ENCODE assay signal across 13 cellular contexts in the genomic region with DNA sequence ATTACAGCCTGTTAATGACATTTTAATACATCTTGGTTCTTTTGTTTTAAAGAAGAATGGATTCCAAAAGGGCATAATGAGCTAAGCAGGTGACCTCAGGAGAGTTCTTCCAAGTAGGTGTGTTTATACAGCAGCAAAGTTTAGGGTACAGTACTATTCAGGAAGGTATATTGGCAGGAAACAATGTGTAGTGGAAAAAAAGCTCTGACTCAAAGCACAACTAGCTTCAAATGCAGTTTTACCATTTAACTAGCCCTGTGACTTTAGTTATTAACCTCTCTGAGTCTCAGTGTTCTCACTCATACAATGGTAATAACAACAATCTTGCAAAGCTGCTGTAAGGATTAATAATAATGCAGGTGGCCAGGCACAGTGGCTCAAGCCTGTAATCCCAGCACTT. TPM values are rescaled to one million over a fixed set of nuclear protein-coding genes. Genes with fewer than 3 reads are reported as not detected.
A peak's percentile ranks its signal among the peaks of the same experiment; 100 is the strongest.
DNase-seq lines count a peak whose midpoint lies in the region; ATAC-seq and TF ChIP-seq lines count a peak whose summit lies in the region.
"Had no signal": no experiment of that assay in that cellular context is flagged by ENCODE, and none has a peak within 500 bp of the region (broad histone marks: within the 10 kb centered on the region; RNA-seq: fewer than 3 reads in every experiment).

No MANE protein-coding gene starts in this region.

- in situ Hi-C loops in gastrocnemius medialis (cut with MboI; ENCODE audit: low sequenced_read_pairs in 4 of 4) = loop anchor here in 3 of 4 donors (10.0 to 25.0 kb wide), 5 partner anchors 107 to 257 kb away; no protein-coding TSS in a partner anchor

- CTCF ChIA-PET in GM10248 (lab: Yijun Ruan, JAX) (interaction anchor here (0.8 to 3.2 kb wide), 25 partner anchors 9 to 278 kb away, joined by 3 to 28 read pairs (median 5); partner anchors contain the start of genes CDKN2C and FAF1), T-cell (lab: Charles Lee) (interaction anchor here (0.6 to 3.5 kb wide), 18 partner anchors 8 to 893 kb away, joined by 3 to 62 read pairs (median 4); partner anchors contain the start of genes CDKN2C (in 1 of the 2) and FAF1 (in 1 of the 2))

- intact Hi-C loops in gastrocnemius medialis (cut with DNase I; ENCODE audit: low total_unique reads) = no loop called here

- H3K27ac ChIP-seq in gastrocnemius medialis = no peak overlapping the region
- H3K27ac ChIP-seq: right atrium auricular region, thyroid gland had no signal

- peaks cover 3 to 7% of the 10 kb centered on the region in 2 donors for H3K4me1 ChIP-seq in gastrocnemius medialis

- H3K9me3 ChIP-seq in gastrocnemius medialis = no peaks in the 10 kb centered on the region
- H3K9me3 ChIP-seq: right atrium auricular region, thyroid gland had no signal

- H3K27ac Mint-ChIP-seq in mesothelial cell of epicardium = no peak overlapping the region
- H3K27ac Mint-ChIP-seq in T-cell = no peak overlapping the region

- DNase-seq in GM10248 (ENCODE audit: extremely low spot score) (peak; percentile 35), M059J (ENCODE audit: low read depth) (peak; percentile 3), gastrocnemius medialis (no peak), mesothelial cell of epicardium (ENCODE audit: low spot score in 2 of 2, unreplicated experiment in 2 of 2) (no peak), T-cell (no peak)
- DNase-seq: activated B cell treated with CpG ODN at 0.5 μM for 24 hours, caudate nucleus, DND-41, thyroid gland had no signal

- no peaks in the 10 kb centered on the region for H3K36me3 ChIP-seq in gastrocnemius medialis
- H3K36me3 ChIP-seq: right atrium auricular region, thyroid gland had no signal

- peak; percentile 66 for ATAC-seq in GM18907 (IDR thresholded peaks at IDR 0.05; ENCODE audit: unreplicated experiment)
- peak; percentile 85 for ATAC-seq in HG02759 (IDR thresholded peaks at IDR 0.05; ENCODE audit: unreplicated experiment)
- ATAC-seq in HG03521 (IDR thresholded peaks at IDR 0.05; ENCODE audit: unreplicated experiment) = no peak
- no peak for ATAC-seq in gastrocnemius medialis
- no peak for ATAC-seq in T-cell (replicated peaks in 1 of 4)

- peaks cover 19% of the 10 kb centered on the region for H3K9me3 Mint-ChIP-seq in mesothelial cell of epicardium
- H3K9me3 Mint-ChIP-seq in T-cell = no peaks in the 10 kb centered on the region

- POLR2A ChIA-PET in GM10248 (lab: Yijun Ruan, JAX) (interaction anchor here (1.0 kb wide), 1 partner anchor 30 kb away, joined by 5 read pairs; no protein-coding TSS in a partner anchor), T-cell (lab: Charles Lee) (interaction anchor here in 1 of 2 donors (0.6 kb wide), 1 partner anchor 427 kb away, joined by 4 read pairs; no protein-coding TSS in a partner anchor)

- peaks cover 19% of the 10 kb centered on the region for H3K36me3 Mint-ChIP-seq in mesothelial cell of epicardium
- peaks cover 17% of the 10 kb centered on the region for H3K36me3 Mint-ChIP-seq in T-cell

- no peaks in the 10 kb centered on the region for H3K27me3 ChIP-seq in gastrocnemius medialis
- H3K27me3 ChIP-seq: right atrium auricular region, thyroid gland had no signal

- H3K27me3 Mint-ChIP-seq in mesothelial cell of epicardium (ENCODE audit: low read depth) = no peaks in the 10 kb centered on the region
- H3K27me3 Mint-ChIP-seq in T-cell = no peaks in the 10 kb centered on the region
- H3K27me3 Mint-ChIP-seq: activated B cell treated with CpG ODN at 0.5 μM for 24 hours had no signal

- H3K4me1 Mint-ChIP-seq in mesothelial cell of epicardium (no peaks in the 10 kb centered on the region), T-cell (peaks cover 34 to 42% (median 41%) of the 10 kb centered on the region in 3 donors)

- TF ChIP-seq POLR2A in gastrocnemius medialis (IDR thresholded peaks at IDR 0.05) = no peak

- TF ChIP-seq CTCF in GM10248 (IDR thresholded peaks at IDR 0.05; ENCODE audit: control extremely low read depth, extremely low read depth, low read depth, missing control alignments) = no peak
- TF ChIP-seq CTCF in gastrocnemius medialis (IDR thresholded peaks at IDR 0.05 in 4 of 5, conservative IDR thresholded peaks at IDR 0.05 in 1 of 5) = no peak
- TF ChIP-seq CTCF in mesothelial cell of epicardium (IDR thresholded peaks at IDR 0.05; ENCODE audit: unreplicated experiment) = no peak

- H3K4me3 ChIP-seq in gastrocnemius medialis = no peak overlapping the region
- H3K4me3 ChIP-seq: right atrium auricular region, thyroid gland had no signal

- H3K4me3 Mint-ChIP-seq in mesothelial cell of epicardium (no peak overlapping the region), T-cell (no peak overlapping the region)
- H3K4me3 Mint-ChIP-seq: activated B cell treated with CpG ODN at 0.5 μM for 24 hours had no signal

RNA-seq across cellular contexts. Expression of gene FAF1, which starts 29.9 kb away (rescaled TPM):
- total RNA-seq in M059J (2014; rRNA removed; shearing (Covaris generic)) = 84.8 and 135 TPM in 2 replicates
- total RNA-seq in gastrocnemius medialis = 100 to 1,000 TPM in 1 of 4 donors, 10 to 100 TPM in 3; 72.0 to 107 (median 92.0) TPM
- total RNA-seq in mesothelial cell of epicardium = 43.2 to 47.6 TPM (median 44.4 TPM) in 3 replicates
- total RNA-seq in T-cell = 10 to 100 TPM; 34.6 to 57.8 (median 35.5) TPM

RNA-seq across cellular contexts. Expression of gene CDKN2C, which starts 39.9 kb away (rescaled TPM):
- total RNA-seq in M059J (2014; rRNA removed; shearing (Covaris generic)) = 187 and 243 TPM in 2 replicates
- 10 to 100 TPM in 1 of 4 donors, 1 to 10 TPM in 3; 3.9 to 16.3 (median 6.3) TPM for total RNA-seq in gastrocnemius medialis
- 0.63 to 0.80 TPM (median 0.67 TPM) in 3 replicates for total RNA-seq in mesothelial cell of epicardium
- 1 to 10 TPM; 3.2 to 7.1 (median 5.0) TPM for total RNA-seq in T-cell

Comparison
In these comparisons a context has a peak if more than half of its experiments do, and no peak if none do; other contexts are left out.
1. DNase-seq: peak in GM10248 (single experiment) and M059J (single experiment); none in gastrocnemius medialis (0 of 2), mesothelial cell of epicardium (0 of 2) and T-cell (0 of 34).
2. ATAC-seq: peak in GM18907 (single experiment) and HG02759 (single experiment); none in HG03521 (single experiment), gastrocnemius medialis (0 of 2) and T-cell (0 of 4).
3. RNA of gene CDKN2C, which starts 39.9 kb away (total RNA-seq): 187 to 243 TPM in M059J; 3.9 to 16.3 TPM in gastrocnemius medialis, 3.2 to 7.1 TPM in T-cell and 0.63 to 0.80 TPM in mesothelial cell of epicardium; every median in the first group is over 10 times any median in the second.